ENCODE assay signal across 9 cellular contexts in genomic region chr3:126180477-126181397, GRCh38.
DNase-seq lines count a peak whose midpoint lies in the region; ATAC-seq and TF ChIP-seq lines count a peak whose summit lies in the region.
"Had no signal": no experiment of that assay in that cellular context is flagged by ENCODE, and none has a peak within 500 bp of the region (broad histone marks: within the 10 kb centered on the region; RNA-seq: fewer than 3 reads in every experiment).

Gene ALDH1L1, minus strand, starts transcription at chr3:126180586. Its CDS starts 19,607 bp downstream, at chr3:126160979.

- no peaks in the 10 kb centered on the region for H3K9me3 ChIP-seq in muscle layer of duodenum (ENCODE audit: control insufficient read depth in 1 of 2, low read length in 2 of 2)

- peaks cover 0 to 14% of the 10 kb centered on the region in 2 donors for H3K4me1 ChIP-seq in muscle layer of duodenum (ENCODE audit: control insufficient read depth in 1 of 2, insufficient read depth in 2 of 2, low read length in 2 of 2)

- ATAC-seq in HG02642 (IDR thresholded peaks at IDR 0.05; ENCODE audit: poor library complexity, unreplicated experiment) (no peak), GM21390 (IDR thresholded peaks at IDR 0.05; ENCODE audit: unreplicated experiment) (no peak), GM18505 (IDR thresholded peaks at IDR 0.05; ENCODE audit: unreplicated experiment) (no peak)

- H3K36me3 ChIP-seq in muscle layer of duodenum (ENCODE audit: control insufficient read depth in 1 of 2, insufficient read depth in 2 of 2, low read length in 2 of 2) = no peaks in the 10 kb centered on the region

- H3K4me3 ChIP-seq in muscle layer of duodenum (ENCODE audit: low read depth in 1 of 2, low read length in 2 of 2) = peak within 1 kb of the TSS; percentile 48 to 69

- TF ChIP-seq POLR2A in GM18505 (IDR thresholded peaks at IDR 0.05; ENCODE audit: borderline replicate concordance, extremely low read depth, insufficient read depth, insufficient read length) = no peak

- peaks cover 13% of the 10 kb centered on the region for H3K27me3 ChIP-seq in muscle layer of duodenum (ENCODE audit: low read depth, low read length)

- H3K27ac ChIP-seq in muscle layer of duodenum (ENCODE audit: low read length) = no peak within 1 kb of the TSS

- peak; percentile 87 for DNase-seq in DMS 273 (lab: John Stamatoyannopoulos, UW; ENCODE audit: unreplicated experiment)
- peak; percentile 55 for DNase-seq in NCI-H510A treated with DMSO at 0.1 percent for 48 hours (lab: John Stamatoyannopoulos, UW)
- DNase-seq in fibroblast of peridontal ligament (ENCODE audit: extremely low read depth) = peak; percentile 5
- no peak for DNase-seq in KG1 (lab: John Stamatoyannopoulos, UW)
- DNase-seq: activated naive CD8-positive, alpha-beta T cell treated with anti-CD3 and anti-CD28 coated beads, Interleukin-2, amount 10 ng/mL, durations not matched to agents 7 days and 5 days had no signal
